ENCODE assay signal across 28 cellular contexts in the genomic region with DNA sequence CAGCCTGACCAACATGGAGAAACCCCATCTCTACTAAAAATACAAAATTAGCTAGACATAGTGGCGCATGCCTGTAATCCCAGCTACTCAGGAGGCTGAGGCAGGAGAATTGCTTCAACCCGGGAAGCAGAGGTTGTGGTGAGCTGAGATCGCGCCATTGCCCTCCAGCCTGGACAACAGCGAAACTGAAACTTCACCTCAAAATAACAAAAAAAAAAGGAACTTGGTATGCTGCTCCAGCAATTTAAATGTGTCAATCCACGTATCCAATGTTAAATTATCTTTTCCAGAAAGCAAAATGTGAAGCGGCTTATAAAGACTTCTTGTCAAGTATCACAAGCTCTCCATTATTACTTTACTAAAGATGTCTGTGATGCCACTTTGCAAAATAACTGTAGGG.
"Had no signal": no experiment of that assay in that cellular context is flagged by ENCODE, and none has a peak within 500 bp of the region (broad histone marks: within the 10 kb centered on the region; RNA-seq: fewer than 3 reads in every experiment).

No MANE protein-coding gene starts in this region.

- FAIRE-seq: pancreas, urothelium cell line had no signal

- H3K9me3 ChIP-seq: ascending aorta, pancreas, psoas muscle, right atrium auricular region, tibial artery had no signal

- H3K4me3 Mint-ChIP-seq: activated B cell treated with CpG ODN at 0.5 μM for 24 hours; activated CD4-positive, alpha-beta T cell treated with anti-CD3 and anti-CD28 coated beads for 36 hours; activated T-cell treated with anti-CD3 and anti-CD28 coated beads, Interleukin-2, amount 50 U/mL, for 24 hours; activated T-helper 17 cell treated with anti-CD3 and anti-CD28 coated beads, Interleukin-2, amount 50 U/mL, for 72 hours; nephron progenitor cell had no signal

- H3K4me1 ChIP-seq: ascending aorta, pancreas, psoas muscle, tibial artery had no signal

- H3K36me3 ChIP-seq: ascending aorta, brain microvascular endothelial cell, pancreas, right atrium auricular region, tibial artery had no signal

- DNase-seq: activated B cell treated with CpG ODN at 0.5 μM for 24 hours; activated CD4-positive, alpha-beta T cell treated with anti-CD3 and anti-CD28 coated beads for 36 hours; activated CD4-positive, alpha-beta T cell treated with anti-CD3 and anti-CD28 coated beads, Interleukin-2, amount 50 U/mL, for 4 hours; activated CD8-positive, alpha-beta memory T cell treated with anti-CD3 and anti-CD28 coated beads for 24 hours; activated CD8-positive, alpha-beta memory T cell treated with anti-CD3 and anti-CD28 coated beads, Interleukin-2, amount 50 U/mL, for 4 hours; activated T-cell treated with anti-CD3 and anti-CD28 coated beads, Interleukin-2, amount 50 U/mL, for 24 hours; brain microvascular endothelial cell; caudate nucleus; dermis blood vessel endothelial cell; effector CD8-positive, alpha-beta T cell; erythroblast; foreskin melanocyte; hippocampal formation; left cardiac atrium; mesenchymal stem cell; nephron progenitor cell; pancreas; psoas muscle; stimulated activated CD4-positive, alpha-beta T cell treated with anti-CD3 and anti-CD28 coated beads, Interleukin-4, amount 100 ng/mL, for 24 hours; stimulated activated naive CD4-positive, alpha-beta T cell treated with Interleukin-2 at 50 U/mL for 16 hours; substantia nigra; T1000; tibial artery had no signal

- H3K27me3 ChIP-seq: ascending aorta, brain microvascular endothelial cell, pancreas, right atrium auricular region, tibial artery had no signal

- H3K27ac Mint-ChIP-seq: activated B cell treated with CpG ODN at 0.5 μM for 24 hours; activated CD4-positive, alpha-beta T cell treated with anti-CD3 and anti-CD28 coated beads for 36 hours; activated naive CD4-positive, alpha-beta T cell treated with anti-CD3 and anti-CD28 coated beads, Interleukin-2, amount 50 U/mL, for 72 hours; activated T-cell treated with anti-CD3 and anti-CD28 coated beads, Interleukin-2, amount 50 U/mL, for 24 hours; activated T-helper 17 cell treated with anti-CD3 and anti-CD28 coated beads, Interleukin-2, amount 50 U/mL, for 72 hours; nephron progenitor cell had no signal

- H3K4me3 ChIP-seq: ascending aorta, pancreas, psoas muscle, right atrium auricular region, tibial artery had no signal

- ATAC-seq: activated CD4-positive, alpha-beta T cell treated with anti-CD3 and anti-CD28 coated beads for 36 hours; activated naive CD4-positive, alpha-beta T cell treated with anti-CD3 and anti-CD28 coated beads, Interleukin-2, amount 50 U/mL, for 72 hours; activated T-helper 17 cell treated with anti-CD3 and anti-CD28 coated beads, Interleukin-2, amount 50 U/mL, for 72 hours; left cardiac atrium; pancreas; psoas muscle had no signal

- H3K9me3 Mint-ChIP-seq: activated B cell treated with CpG ODN at 0.5 μM for 24 hours; activated naive CD4-positive, alpha-beta T cell treated with anti-CD3 and anti-CD28 coated beads, Interleukin-2, amount 50 U/mL, for 72 hours; activated T-cell treated with anti-CD3 and anti-CD28 coated beads, Interleukin-2, amount 50 U/mL, for 24 hours; activated T-helper 17 cell treated with anti-CD3 and anti-CD28 coated beads, Interleukin-2, amount 50 U/mL, for 72 hours; nephron progenitor cell had no signal

- H3K36me3 Mint-ChIP-seq: activated naive CD4-positive, alpha-beta T cell treated with anti-CD3 and anti-CD28 coated beads, Interleukin-2, amount 50 U/mL, for 72 hours had no signal

- H3K4me1 Mint-ChIP-seq: nephron progenitor cell had no signal

- H3K27ac ChIP-seq: ascending aorta, brain microvascular endothelial cell, pancreas, psoas muscle, right atrium auricular region, tibial artery had no signal

- H3K27me3 Mint-ChIP-seq: activated B cell treated with CpG ODN at 0.5 μM for 24 hours; activated CD4-positive, alpha-beta T cell treated with anti-CD3 and anti-CD28 coated beads for 36 hours; activated T-cell treated with anti-CD3 and anti-CD28 coated beads, Interleukin-2, amount 50 U/mL, for 24 hours; activated T-helper 17 cell treated with anti-CD3 and anti-CD28 coated beads, Interleukin-2, amount 50 U/mL, for 72 hours had no signal
